In the genomic region with DNA sequence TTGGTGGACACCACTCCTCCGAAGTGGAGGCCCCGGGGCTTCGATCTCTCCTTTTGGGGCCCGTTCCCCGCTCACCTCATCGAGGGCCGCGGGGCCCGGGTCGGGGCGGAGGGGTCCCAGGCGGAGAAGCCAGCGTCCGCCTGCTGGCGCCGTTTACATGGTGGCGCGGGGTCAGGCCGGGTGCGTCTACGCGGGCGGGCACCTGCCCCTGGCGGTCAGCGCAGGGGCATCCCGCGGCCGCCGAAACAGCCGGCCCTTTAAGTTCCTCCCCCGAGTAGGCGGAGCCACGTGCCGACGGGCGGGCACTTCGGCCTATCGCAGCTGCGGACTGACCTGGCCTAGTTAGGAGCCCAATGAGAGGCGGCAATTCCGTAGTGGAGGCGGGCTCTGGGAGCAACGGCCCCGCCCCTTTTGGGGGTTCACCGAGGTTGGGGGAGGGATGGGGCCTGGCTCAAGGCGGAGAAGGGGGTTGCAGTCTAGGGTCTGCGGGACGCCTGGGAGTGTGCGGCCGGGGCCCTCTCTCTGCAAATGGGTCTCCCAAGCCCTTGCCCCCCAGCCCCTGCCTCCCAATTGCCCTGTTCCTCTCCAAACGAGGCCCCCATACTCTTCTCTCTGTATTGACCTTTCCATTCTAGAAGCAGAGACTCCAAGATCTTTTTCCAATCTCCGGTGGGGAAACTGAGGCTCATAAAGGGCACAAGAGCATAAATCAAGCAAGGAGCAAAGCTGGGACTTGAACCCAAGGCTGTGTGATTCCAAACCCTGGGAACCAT, we compare ENCODE assay signal across 1 cellular context.
TF ChIP-seq lines count a peak whose summit lies in the region.

A gene with protein sequence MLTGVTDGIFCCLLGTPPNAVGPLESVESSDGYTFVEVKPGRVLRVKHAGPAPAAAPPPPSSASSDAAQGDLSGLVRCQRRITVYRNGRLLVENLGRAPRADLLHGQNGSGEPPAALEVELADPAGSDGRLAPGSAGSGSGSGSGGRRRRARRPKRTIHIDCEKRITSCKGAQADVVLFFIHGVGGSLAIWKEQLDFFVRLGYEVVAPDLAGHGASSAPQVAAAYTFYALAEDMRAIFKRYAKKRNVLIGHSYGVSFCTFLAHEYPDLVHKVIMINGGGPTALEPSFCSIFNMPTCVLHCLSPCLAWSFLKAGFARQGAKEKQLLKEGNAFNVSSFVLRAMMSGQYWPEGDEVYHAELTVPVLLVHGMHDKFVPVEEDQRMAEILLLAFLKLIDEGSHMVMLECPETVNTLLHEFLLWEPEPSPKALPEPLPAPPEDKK (minus strand): TSS at position 259 of the 773 bp plus-strand sequence. CDS start 1,809 bp downstream, outside the sequence.

TF ChIP-seq in K562, 482 proteins besides CTCF, POLR2A, EP300 and RAD21 (continued from another document):
- TF ChIP-seq, protein P1, sequence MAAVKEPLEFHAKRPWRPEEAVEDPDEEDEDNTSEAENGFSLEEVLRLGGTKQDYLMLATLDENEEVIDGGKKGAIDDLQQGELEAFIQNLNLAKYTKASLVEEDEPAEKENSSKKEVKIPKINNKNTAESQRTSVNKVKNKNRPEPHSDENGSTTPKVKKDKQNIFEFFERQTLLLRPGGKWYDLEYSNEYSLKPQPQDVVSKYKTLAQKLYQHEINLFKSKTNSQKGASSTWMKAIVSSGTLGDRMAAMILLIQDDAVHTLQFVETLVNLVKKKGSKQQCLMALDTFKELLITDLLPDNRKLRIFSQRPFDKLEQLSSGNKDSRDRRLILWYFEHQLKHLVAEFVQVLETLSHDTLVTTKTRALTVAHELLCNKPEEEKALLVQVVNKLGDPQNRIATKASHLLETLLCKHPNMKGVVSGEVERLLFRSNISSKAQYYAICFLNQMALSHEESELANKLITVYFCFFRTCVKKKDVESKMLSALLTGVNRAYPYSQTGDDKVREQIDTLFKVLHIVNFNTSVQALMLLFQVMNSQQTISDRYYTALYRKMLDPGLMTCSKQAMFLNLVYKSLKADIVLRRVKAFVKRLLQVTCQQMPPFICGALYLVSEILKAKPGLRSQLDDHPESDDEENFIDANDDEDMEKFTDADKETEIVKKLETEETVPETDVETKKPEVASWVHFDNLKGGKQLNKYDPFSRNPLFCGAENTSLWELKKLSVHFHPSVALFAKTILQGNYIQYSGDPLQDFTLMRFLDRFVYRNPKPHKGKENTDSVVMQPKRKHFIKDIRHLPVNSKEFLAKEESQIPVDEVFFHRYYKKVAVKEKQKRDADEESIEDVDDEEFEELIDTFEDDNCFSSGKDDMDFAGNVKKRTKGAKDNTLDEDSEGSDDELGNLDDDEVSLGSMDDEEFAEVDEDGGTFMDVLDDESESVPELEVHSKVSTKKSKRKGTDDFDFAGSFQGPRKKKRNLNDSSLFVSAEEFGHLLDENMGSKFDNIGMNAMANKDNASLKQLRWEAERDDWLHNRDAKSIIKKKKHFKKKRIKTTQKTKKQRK (IDR thresholded peaks at IDR 0.05; ENCODE audit: borderline replicate concordance, low read depth, low read length) = peak; percentile 76; the same call in 1 of the 2 replicates
- TF ChIP-seq NR2C1 (IDR thresholded peaks at IDR 0.05) = peak; percentile 55; the same call in 1 of the 2 replicates
- TF ChIP-seq NR2C1 (tag; IDR thresholded peaks at IDR 0.05) = peak; percentile 41; the same call in 1 of the 2 replicates
- no peak for TF ChIP-seq DNMT1 (IDR thresholded peaks at IDR 0.05)
- no peak for TF ChIP-seq DMBX1 (CRISPR knock-in tag; IDR thresholded peaks at IDR 0.05; ENCODE audit: borderline replicate concordance)
- no peak for TF ChIP-seq ZNF311 (CRISPR knock-in tag; IDR thresholded peaks at IDR 0.05)
- peak; percentile 72; the same call in 1 of the 2 replicates for TF ChIP-seq PHF8 (IDR thresholded peaks at IDR 0.05; ENCODE audit: borderline replicate concordance, low read length)
